In the genomic region with DNA sequence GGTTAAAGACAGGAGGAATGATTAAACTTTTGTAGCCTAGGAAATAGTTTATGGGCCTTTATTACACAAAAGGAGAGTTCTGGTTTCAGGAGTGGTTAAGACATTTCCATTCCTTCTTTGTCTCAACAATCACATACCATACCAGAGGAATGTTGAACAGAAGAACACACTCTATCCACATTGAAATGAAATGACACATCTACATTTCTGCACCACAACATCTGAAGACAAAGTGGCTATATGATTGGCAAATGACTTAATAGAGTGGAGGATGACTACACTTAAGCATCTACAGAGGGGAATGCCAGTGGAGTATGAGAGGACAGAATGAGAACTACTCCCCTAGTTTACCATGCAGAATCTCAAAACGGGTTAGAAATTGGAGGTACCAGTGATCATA, we compare ENCODE assay signal across 1 cellular context.
TF ChIP-seq lines count a peak whose summit lies in the region.

No MANE protein-coding gene starts in this region.

TF ChIP-seq in IMR-90, 13 proteins besides CTCF, POLR2A, EP300 and RAD21:
- no peak for TF ChIP-seq MXI1 (IDR thresholded peaks at IDR 0.05; ENCODE audit: borderline replicate concordance, low read depth, low read length)
- TF ChIP-seq SMC3 (IDR thresholded peaks at IDR 0.05; ENCODE audit: low read depth, low read length) = no peak
- TF ChIP-seq BHLHE40 (IDR thresholded peaks at IDR 0.05; ENCODE audit: low read depth, low read length) = no peak
- no peak for TF ChIP-seq RFX5 (IDR thresholded peaks at IDR 0.05; ENCODE audit: low read depth, low read length)
- no peak for TF ChIP-seq NFE2L2 (IDR thresholded peaks at IDR 0.05; ENCODE audit: low read depth, low read length)
- no peak for TF ChIP-seq FOS (IDR thresholded peaks at IDR 0.05; ENCODE audit: low read depth, low read length)
- TF ChIP-seq MAFK (IDR thresholded peaks at IDR 0.05; ENCODE audit: low read depth, low read length) = no peak
- TF ChIP-seq MAZ (IDR thresholded peaks at IDR 0.05; ENCODE audit: borderline replicate concordance, low read depth, low read length) = no peak
- TF ChIP-seq, protein P1, sequence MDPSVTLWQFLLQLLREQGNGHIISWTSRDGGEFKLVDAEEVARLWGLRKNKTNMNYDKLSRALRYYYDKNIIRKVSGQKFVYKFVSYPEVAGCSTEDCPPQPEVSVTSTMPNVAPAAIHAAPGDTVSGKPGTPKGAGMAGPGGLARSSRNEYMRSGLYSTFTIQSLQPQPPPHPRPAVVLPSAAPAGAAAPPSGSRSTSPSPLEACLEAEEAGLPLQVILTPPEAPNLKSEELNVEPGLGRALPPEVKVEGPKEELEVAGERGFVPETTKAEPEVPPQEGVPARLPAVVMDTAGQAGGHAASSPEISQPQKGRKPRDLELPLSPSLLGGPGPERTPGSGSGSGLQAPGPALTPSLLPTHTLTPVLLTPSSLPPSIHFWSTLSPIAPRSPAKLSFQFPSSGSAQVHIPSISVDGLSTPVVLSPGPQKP (IDR thresholded peaks at IDR 0.05; ENCODE audit: borderline replicate concordance, low read depth, low read length) = no peak
- TF ChIP-seq CEBPB (IDR thresholded peaks at IDR 0.05; ENCODE audit: low read depth, low read length) = no peak
- TF ChIP-seq CHD1 (IDR thresholded peaks at IDR 0.05; ENCODE audit: low read depth, low read length) = no peak
- TF ChIP-seq RCOR1 (IDR thresholded peaks at IDR 0.05; ENCODE audit: insufficient replicate concordance, low read length) = no peak
- TF ChIP-seq, protein P2, sequence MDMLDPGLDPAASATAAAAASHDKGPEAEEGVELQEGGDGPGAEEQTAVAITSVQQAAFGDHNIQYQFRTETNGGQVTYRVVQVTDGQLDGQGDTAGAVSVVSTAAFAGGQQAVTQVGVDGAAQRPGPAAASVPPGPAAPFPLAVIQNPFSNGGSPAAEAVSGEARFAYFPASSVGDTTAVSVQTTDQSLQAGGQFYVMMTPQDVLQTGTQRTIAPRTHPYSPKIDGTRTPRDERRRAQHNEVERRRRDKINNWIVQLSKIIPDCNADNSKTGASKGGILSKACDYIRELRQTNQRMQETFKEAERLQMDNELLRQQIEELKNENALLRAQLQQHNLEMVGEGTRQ (IDR thresholded peaks at IDR 0.05; ENCODE audit: low read depth, low read length) = no peak
